Comparison of ENCODE assay signal across 8 cellular contexts in the genomic region with DNA sequence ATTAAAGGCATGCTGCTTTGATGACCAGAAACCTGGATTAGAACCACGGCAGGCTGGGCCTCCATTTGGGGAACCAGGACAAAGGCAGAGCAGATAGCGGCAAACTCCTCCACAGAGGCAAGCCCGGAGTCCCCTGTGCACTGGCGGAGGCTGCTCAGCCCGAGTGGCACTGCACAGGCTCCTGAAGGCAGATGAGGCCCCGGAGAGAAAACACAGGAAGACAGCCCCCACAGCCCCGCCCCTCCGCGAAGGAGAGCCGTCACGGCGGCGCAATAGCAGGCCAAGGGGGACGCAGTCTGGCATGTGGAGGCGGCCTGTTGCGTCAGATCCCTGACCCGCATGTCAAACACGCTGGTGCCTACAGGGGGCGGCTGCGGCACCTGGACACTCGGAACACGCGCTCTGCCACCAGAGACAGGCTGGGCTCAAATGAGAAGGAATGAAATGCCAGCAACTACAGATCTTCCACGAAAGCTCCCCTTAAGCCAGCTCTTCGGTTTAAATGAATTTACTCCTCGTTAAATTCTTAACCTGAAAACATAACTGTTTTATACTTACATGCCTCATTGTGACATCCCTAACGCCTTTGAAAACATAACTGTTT.
A peak's percentile ranks its signal among the peaks of the same experiment; 100 is the strongest.
DNase-seq lines count a peak whose midpoint lies in the region; ATAC-seq, FAIRE-seq and TF ChIP-seq lines count a peak whose summit lies in the region.

No MANE protein-coding gene starts in this region.

- no peaks in the 10 kb centered on the region for H3K9me3 Mint-ChIP-seq in CD4-positive, alpha-beta memory T cell

- ATAC-seq in HG03571 (IDR thresholded peaks at IDR 0.05; ENCODE audit: unreplicated experiment): peak; percentile 44
- ATAC-seq in GM18520 (IDR thresholded peaks at IDR 0.05; ENCODE audit: unreplicated experiment): no peak
- no peak for ATAC-seq in HG02970 (IDR thresholded peaks at IDR 0.05; ENCODE audit: low FRiP score, unreplicated experiment)

- peak overlapping the region; percentile 56 for H3K9ac ChIP-seq in iPS-18a (ENCODE audit: low read length)

- no peak for FAIRE-seq in small intestine (lab: Jason Lieb, UNC)

- peak; percentile 86 for TF ChIP-seq CTCF in WERI-Rb-1 (IDR thresholded peaks at IDR 0.05; ENCODE audit: low read depth, low read length)

- H3K27me3 ChIP-seq in CD4-positive, alpha-beta memory T cell (ENCODE audit: insufficient read depth, low read length): no peaks in the 10 kb centered on the region
- H3K27me3 ChIP-seq in WERI-Rb-1 (ENCODE audit: insufficient read depth, low read depth, severe bottlenecking): no peaks in the 10 kb centered on the region
- H3K27me3 ChIP-seq in iPS-18a (ENCODE audit: control insufficient read depth, insufficient read depth, low read length): no peaks in the 10 kb centered on the region
- H3K27me3 ChIP-seq in small intestine (ENCODE audit: control insufficient read depth in 2 of 2, insufficient read depth in 2 of 2, low read length in 2 of 2): no peaks in the 10 kb centered on the region

- H3K36me3 Mint-ChIP-seq in CD4-positive, alpha-beta memory T cell: no peaks in the 10 kb centered on the region

- H3K4me3 Mint-ChIP-seq in CD4-positive, alpha-beta memory T cell: peak overlapping the region in 2 of 8 donors; percentile 11 to 43

- peak overlapping the region in 3 of 7 donors; percentile 15 to 53 (median 52) for H3K27ac Mint-ChIP-seq in CD4-positive, alpha-beta memory T cell

- POLR2A ChIA-PET in CD4-positive, alpha-beta memory T cell (lab: Charles Lee; ENCODE audit: partially characterized antibody): interaction anchor here (1.5 kb wide), 1 partner anchor 16 kb away, joined by 3 read pairs; no protein-coding TSS in a partner anchor

- CTCF ChIA-PET in CD4-positive, alpha-beta memory T cell (lab: Charles Lee; ENCODE audit: partially characterized antibody): interaction anchor here (1.1 to 1.3 kb wide), 2 partner anchors 16 to 91 kb away, joined by 6 read pairs; no protein-coding TSS in a partner anchor

- peaks cover 16 to 28% (median 21%) of the 10 kb centered on the region in 4 donors for H3K4me1 Mint-ChIP-seq in CD4-positive, alpha-beta memory T cell

- no peaks in the 10 kb centered on the region for H3K36me3 ChIP-seq in CD4-positive, alpha-beta memory T cell (ENCODE audit: insufficient read depth, low read length)
- H3K36me3 ChIP-seq in WERI-Rb-1 (peaks cover 10% of the 10 kb centered on the region), iPS-18a (ENCODE audit: control insufficient read depth, low read depth, low read length) (no peaks in the 10 kb centered on the region), small intestine (ENCODE audit: control insufficient read depth in 2 of 2, insufficient read depth in 2 of 2, low read length in 2 of 2) (no peaks in the 10 kb centered on the region)

- H3K27me3 Mint-ChIP-seq in CD4-positive, alpha-beta memory T cell: no peaks in the 10 kb centered on the region

- WGBS in small intestine, 3 donors: 43 to 69% (median 66%) methylated on average over 27 of the region's 27 CpGs

- no peak overlapping the region for H3K27ac ChIP-seq in CD4-positive, alpha-beta memory T cell (ENCODE audit: low read depth, low read length)
- H3K27ac ChIP-seq in WERI-Rb-1 (peak overlapping the region; percentile 84), iPS-18a (ENCODE audit: low read length) (peak overlapping the region; percentile 75), small intestine (ENCODE audit: low read depth in 1 of 2, low read length in 1 of 2) (no peak overlapping the region)

- peaks cover 24% of the 10 kb centered on the region for H3K4me1 ChIP-seq in CD4-positive, alpha-beta memory T cell (ENCODE audit: insufficient read depth, low read length)
- peaks cover 19% of the 10 kb centered on the region for H3K4me1 ChIP-seq in iPS-18a (ENCODE audit: control insufficient read depth, low read depth, low read length)
- no peaks in the 10 kb centered on the region for H3K4me1 ChIP-seq in small intestine (ENCODE audit: control insufficient read depth in 2 of 2, insufficient read depth in 1 of 2, low read depth in 1 of 2, low read length in 1 of 2)

- peak; percentile 22 to 56 (median 44) for DNase-seq in CD4-positive, alpha-beta memory T cell
- peak; percentile 97 for DNase-seq in WERI-Rb-1
- peak; percentile 86 for DNase-seq in brain pericyte (ENCODE audit: low read depth, low spot score)
- peak; percentile 21 for DNase-seq in small intestine

- H3K9me3 ChIP-seq in CD4-positive, alpha-beta memory T cell (ENCODE audit: control insufficient read depth in 1 of 2, low read length in 2 of 2): no peaks in the 10 kb centered on the region
- H3K9me3 ChIP-seq in WERI-Rb-1 (ENCODE audit: severe bottlenecking): no peaks in the 10 kb centered on the region
- no peaks in the 10 kb centered on the region for H3K9me3 ChIP-seq in iPS-18a (ENCODE audit: control insufficient read depth, low read depth, low read length)
- no peaks in the 10 kb centered on the region for H3K9me3 ChIP-seq in small intestine (ENCODE audit: control insufficient read depth, low read depth)

- intact Hi-C loops in CD4-positive, alpha-beta memory T cell (cut with micrococcal nuclease): loop anchor here (5.0 kb wide), 1 partner anchor 243 kb away; no protein-coding TSS in a partner anchor

- no peak overlapping the region for H3K4me3 ChIP-seq in CD4-positive, alpha-beta memory T cell (ENCODE audit: low read length in 2 of 2)
- H3K4me3 ChIP-seq in WERI-Rb-1 (ENCODE audit: low read depth, low read length): no peak overlapping the region
- H3K4me3 ChIP-seq in iPS-18a (ENCODE audit: low read length): no peak overlapping the region
- no peak overlapping the region for H3K4me3 ChIP-seq in small intestine (ENCODE audit: low read depth in 1 of 2, low read length in 2 of 2)

Comparison
In these comparisons a context has a peak if more than half of its experiments do, and no peak if none do; other contexts are left out.
1. DNase-seq: peak in every context shown above with its lines; median percentile 97 in WERI-Rb-1; 86 in brain pericyte; 44 in CD4-positive, alpha-beta memory T cell; 21 in small intestine.
2. H3K27ac ChIP-seq: peak in WERI-Rb-1 (single experiment) and iPS-18a (single experiment); none in CD4-positive, alpha-beta memory T cell (single experiment) and small intestine (0 of 2).